Comparison of ENCODE assay signal across 1 cellular context in the genomic region with DNA sequence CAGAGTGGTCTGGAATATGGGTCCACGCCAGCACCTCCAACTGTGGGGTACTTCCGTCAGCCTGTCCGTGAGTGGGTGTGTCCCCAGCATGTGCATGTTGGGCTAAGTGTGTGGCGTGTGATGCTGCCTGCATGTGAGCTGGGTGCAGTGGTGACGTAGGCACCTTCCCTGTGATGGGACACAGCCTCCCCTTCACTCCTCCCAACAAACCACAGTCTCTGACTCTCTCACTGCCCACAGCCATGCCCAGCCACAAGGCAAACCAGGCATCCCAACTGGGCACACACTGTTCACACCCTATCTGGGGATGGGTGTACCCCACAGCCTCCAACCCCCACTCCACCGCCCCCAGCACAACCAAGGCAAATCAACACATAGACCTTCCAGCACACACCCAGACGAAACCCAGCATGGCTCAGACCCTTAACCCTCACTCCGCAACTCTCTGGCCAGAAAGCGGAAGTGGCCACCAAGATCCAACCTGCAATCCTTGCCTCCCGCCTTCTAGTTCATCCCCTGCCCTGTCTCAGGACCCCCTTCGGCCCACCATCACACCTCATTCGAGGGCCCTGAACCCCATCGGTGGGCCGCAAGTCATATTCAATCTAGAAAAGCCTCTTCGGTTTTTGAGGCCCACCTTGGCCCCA.
TF ChIP-seq lines count a peak whose summit lies in the region.

No MANE protein-coding gene starts in this region.

TF ChIP-seq in HepG2, 621 proteins besides CTCF, POLR2A, EP300 and RAD21:
- TF ChIP-seq CREB1 (IDR thresholded peaks at IDR 0.05), result peak; percentile 65; the same call in 1 of the 2 replicates
- no peak for TF ChIP-seq CREB1 (CRISPR knock-in tag; IDR thresholded peaks at IDR 0.05)
- TF ChIP-seq ZSCAN30 (CRISPR knock-in tag; IDR thresholded peaks at IDR 0.05), result no peak
- TF ChIP-seq ZNF891 (CRISPR knock-in tag; IDR thresholded peaks at IDR 0.05), result 0 out of 2 replicates have a peak, but pooled peaks have one; percentile 26
- no peak for TF ChIP-seq ZNF382 (CRISPR knock-in tag; IDR thresholded peaks at IDR 0.05; ENCODE audit: borderline replicate concordance)
- TF ChIP-seq ZNF782 (CRISPR knock-in tag; IDR thresholded peaks at IDR 0.05; ENCODE audit: borderline replicate concordance), result no peak
- TF ChIP-seq EHMT2 (IDR thresholded peaks at IDR 0.05; ENCODE audit: borderline replicate concordance, low read depth, low read length), result no peak
- TF ChIP-seq ATAD3A (CRISPR knock-in tag; IDR thresholded peaks at IDR 0.05), result no peak
- TF ChIP-seq, protein P1, sequence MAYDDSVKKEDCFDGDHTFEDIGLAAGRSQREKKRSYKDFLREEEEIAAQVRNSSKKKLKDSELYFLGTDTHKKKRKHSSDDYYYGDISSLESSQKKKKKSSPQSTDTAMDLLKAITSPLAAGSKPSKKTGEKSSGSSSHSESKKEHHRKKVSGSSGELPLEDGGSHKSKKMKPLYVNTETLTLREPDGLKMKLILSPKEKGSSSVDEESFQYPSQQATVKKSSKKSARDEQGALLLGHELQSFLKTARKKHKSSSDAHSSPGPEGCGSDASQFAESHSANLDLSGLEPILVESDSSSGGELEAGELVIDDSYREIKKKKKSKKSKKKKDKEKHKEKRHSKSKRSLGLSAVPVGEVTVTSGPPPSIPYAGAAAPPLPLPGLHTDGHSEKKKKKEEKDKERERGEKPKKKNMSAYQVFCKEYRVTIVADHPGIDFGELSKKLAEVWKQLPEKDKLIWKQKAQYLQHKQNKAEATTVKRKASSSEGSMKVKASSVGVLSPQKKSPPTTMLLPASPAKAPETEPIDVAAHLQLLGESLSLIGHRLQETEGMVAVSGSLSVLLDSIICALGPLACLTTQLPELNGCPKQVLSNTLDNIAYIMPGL (CRISPR knock-in tag; IDR thresholded peaks at IDR 0.05; ENCODE audit: borderline replicate concordance in 1 of 2, low read depth in 1 of 2), result no peak
- TF ChIP-seq, protein P2, sequence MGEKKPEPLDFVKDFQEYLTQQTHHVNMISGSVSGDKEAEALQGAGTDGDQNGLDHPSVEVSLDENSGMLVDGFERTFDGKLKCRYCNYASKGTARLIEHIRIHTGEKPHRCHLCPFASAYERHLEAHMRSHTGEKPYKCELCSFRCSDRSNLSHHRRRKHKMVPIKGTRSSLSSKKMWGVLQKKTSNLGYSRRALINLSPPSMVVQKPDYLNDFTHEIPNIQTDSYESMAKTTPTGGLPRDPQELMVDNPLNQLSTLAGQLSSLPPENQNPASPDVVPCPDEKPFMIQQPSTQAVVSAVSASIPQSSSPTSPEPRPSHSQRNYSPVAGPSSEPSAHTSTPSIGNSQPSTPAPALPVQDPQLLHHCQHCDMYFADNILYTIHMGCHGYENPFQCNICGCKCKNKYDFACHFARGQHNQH (CRISPR knock-in tag; IDR thresholded peaks at IDR 0.05), result no peak
- TF ChIP-seq, protein P3, sequence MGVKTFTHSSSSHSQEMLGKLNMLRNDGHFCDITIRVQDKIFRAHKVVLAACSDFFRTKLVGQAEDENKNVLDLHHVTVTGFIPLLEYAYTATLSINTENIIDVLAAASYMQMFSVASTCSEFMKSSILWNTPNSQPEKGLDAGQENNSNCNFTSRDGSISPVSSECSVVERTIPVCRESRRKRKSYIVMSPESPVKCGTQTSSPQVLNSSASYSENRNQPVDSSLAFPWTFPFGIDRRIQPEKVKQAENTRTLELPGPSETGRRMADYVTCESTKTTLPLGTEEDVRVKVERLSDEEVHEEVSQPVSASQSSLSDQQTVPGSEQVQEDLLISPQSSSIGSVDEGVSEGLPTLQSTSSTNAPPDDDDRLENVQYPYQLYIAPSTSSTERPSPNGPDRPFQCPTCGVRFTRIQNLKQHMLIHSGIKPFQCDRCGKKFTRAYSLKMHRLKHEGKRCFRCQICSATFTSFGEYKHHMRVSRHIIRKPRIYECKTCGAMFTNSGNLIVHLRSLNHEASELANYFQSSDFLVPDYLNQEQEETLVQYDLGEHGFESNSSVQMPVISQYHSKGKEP (CRISPR knock-in tag; IDR thresholded peaks at IDR 0.05), result no peak
